Comparison of ENCODE assay signal across 20 cellular contexts in the genomic region with DNA sequence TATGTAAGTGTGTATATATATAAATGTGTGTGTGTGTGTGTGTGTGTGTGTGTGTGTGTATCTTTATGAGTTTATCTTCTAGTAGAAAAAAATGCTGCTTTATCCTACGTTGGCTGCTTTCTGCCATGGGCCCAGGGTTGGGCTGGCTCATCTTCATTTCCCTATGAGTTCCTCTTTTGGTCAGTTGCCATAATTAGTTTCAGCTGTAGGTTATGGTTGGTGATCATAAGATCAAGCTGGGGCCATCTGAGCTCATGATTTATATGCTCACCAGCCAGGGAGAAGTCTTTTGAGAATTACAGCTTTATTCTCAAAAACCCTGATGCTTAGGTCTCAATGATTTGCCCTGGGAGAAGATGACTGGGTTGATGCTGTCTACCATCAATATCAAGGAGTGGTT.
DNase-seq lines count a peak whose midpoint lies in the region; ATAC-seq, FAIRE-seq and TF ChIP-seq lines count a peak whose summit lies in the region.
"Had no signal": no experiment of that assay in that cellular context is flagged by ENCODE, and none has a peak within 500 bp of the region (broad histone marks: within the 10 kb centered on the region; RNA-seq: fewer than 3 reads in every experiment).

No MANE protein-coding gene starts in this region.

- peaks cover 28% of the 10 kb centered on the region for H3K4me1 ChIP-seq in Karpas-422 (ENCODE audit: low read length)
- H3K4me1 ChIP-seq in OCI-LY3 (ENCODE audit: low read length), result peaks cover 18% of the 10 kb centered on the region
- H3K4me1 ChIP-seq in astrocyte (ENCODE audit: insufficient read depth, low read length), result peaks cover 9% of the 10 kb centered on the region
- H3K4me1 ChIP-seq: Caco-2, Peyer's patch had no signal

- H3K9me3 Mint-ChIP-seq in astrocyte (ENCODE audit: unreplicated experiment), result no peaks in the 10 kb centered on the region
- no peaks in the 10 kb centered on the region for H3K9me3 Mint-ChIP-seq in stimulated activated naive B cell treated with anti-CD40 and anti-IgM and Interleukin-4, amounts not matched to agents 10 μg/mL and 1 μg/mL and 100 μg/mL, for 72 hours

- H3K27ac Mint-ChIP-seq in astrocyte (ENCODE audit: unreplicated experiment), result no peak overlapping the region
- no peak overlapping the region for H3K27ac Mint-ChIP-seq in stimulated activated naive B cell treated with anti-CD40 and anti-IgM and Interleukin-4, amounts not matched to agents 10 μg/mL and 1 μg/mL and 100 μg/mL, for 72 hours
- H3K27ac Mint-ChIP-seq: CD4-positive, CD25-positive, alpha-beta regulatory T cell; HFFc6 had no signal

- H3K36me3 ChIP-seq in Karpas-422 (ENCODE audit: insufficient read depth, low read length), result no peaks in the 10 kb centered on the region
- H3K36me3 ChIP-seq in OCI-LY3 (replicated peaks; ENCODE audit: low read depth, low read length), result no peaks in the 10 kb centered on the region
- no peaks in the 10 kb centered on the region for H3K36me3 ChIP-seq in astrocyte (ENCODE audit: insufficient read depth, low read length)
- H3K36me3 ChIP-seq: MG63, Peyer's patch had no signal

- peaks cover 22% of the 10 kb centered on the region for H3K4me1 Mint-ChIP-seq in astrocyte (ENCODE audit: low read depth, unreplicated experiment)
- peaks cover 0 to 8% of the 10 kb centered on the region in 2 donors for H3K4me1 Mint-ChIP-seq in stimulated activated naive B cell treated with anti-CD40 and anti-IgM and Interleukin-4, amounts not matched to agents 10 μg/mL and 1 μg/mL and 100 μg/mL, for 72 hours

- H3K27me3 ChIP-seq in Karpas-422 (ENCODE audit: low read length) (no peaks in the 10 kb centered on the region), OCI-LY3 (ENCODE audit: low read depth, low read length) (no peaks in the 10 kb centered on the region), astrocyte (ENCODE audit: insufficient read depth, low read length) (no peaks in the 10 kb centered on the region)
- H3K27me3 ChIP-seq: MG63, Peyer's patch had no signal

- H3K27ac ChIP-seq in Karpas-422 (ENCODE audit: low read length) (peak overlapping the region; percentile 70), OCI-LY3 (ENCODE audit: low read length) (no peak overlapping the region), astrocyte (ENCODE audit: low read depth, low read length) (no peak overlapping the region)
- H3K27ac ChIP-seq: KMS-11, Peyer's patch had no signal

- H3K36me3 Mint-ChIP-seq in astrocyte (ENCODE audit: low read depth, unreplicated experiment), result no peaks in the 10 kb centered on the region
- no peaks in the 10 kb centered on the region for H3K36me3 Mint-ChIP-seq in stimulated activated naive B cell treated with anti-CD40 and anti-IgM and Interleukin-4, amounts not matched to agents 10 μg/mL and 1 μg/mL and 100 μg/mL, for 72 hours
- H3K36me3 Mint-ChIP-seq: CD4-positive, CD25-positive, alpha-beta regulatory T cell had no signal

- H3K79me2 ChIP-seq in Karpas-422 (ENCODE audit: low read length), result no peaks in the 10 kb centered on the region
- H3K79me2 ChIP-seq in OCI-LY3 (ENCODE audit: low read length), result no peaks in the 10 kb centered on the region
- no peaks in the 10 kb centered on the region for H3K79me2 ChIP-seq in astrocyte (ENCODE audit: insufficient read depth, low read length)

- ATAC-seq in stimulated activated naive B cell treated with anti-CD40 and anti-IgM and Interleukin-4, amounts not matched to agents 10 μg/mL and 1 μg/mL and 100 μg/mL, for 72 hours (replicated peaks), result peak; percentile 76 to 86
- ATAC-seq: HepG2 had no signal

- peak overlapping the region; percentile 24; the same call in 1 of the 2 replicates for H3K4me3 ChIP-seq in Karpas-422 (ENCODE audit: low read length)
- no peak overlapping the region for H3K4me3 ChIP-seq in OCI-LY3 (ENCODE audit: low read length)
- H3K4me3 ChIP-seq in astrocyte (ENCODE audit: insufficient read depth, low read depth, low read length), result no peak overlapping the region
- H3K4me3 ChIP-seq: MG63, Peyer's patch had no signal

- H4K20me1 ChIP-seq in Karpas-422 (ENCODE audit: insufficient read depth, low read depth, low read length), result no peaks in the 10 kb centered on the region
- H4K20me1 ChIP-seq in OCI-LY3 (ENCODE audit: insufficient read depth, low read length), result no peaks in the 10 kb centered on the region
- no peaks in the 10 kb centered on the region for H4K20me1 ChIP-seq in astrocyte (ENCODE audit: insufficient read depth, low read length)

- no peak overlapping the region for H3K4me3 Mint-ChIP-seq in astrocyte (ENCODE audit: unreplicated experiment)
- H3K4me3 Mint-ChIP-seq in stimulated activated naive B cell treated with anti-CD40 and anti-IgM and Interleukin-4, amounts not matched to agents 10 μg/mL and 1 μg/mL and 100 μg/mL, for 72 hours, result no peak overlapping the region
- H3K4me3 Mint-ChIP-seq: CD4-positive, CD25-positive, alpha-beta regulatory T cell; HFFc6 had no signal

- H3K9me2 ChIP-seq in Karpas-422 (replicated peaks; ENCODE audit: insufficient read depth, low read length), result no peaks in the 10 kb centered on the region

- H3K27me3 Mint-ChIP-seq in astrocyte (ENCODE audit: low read depth, unreplicated experiment), result no peaks in the 10 kb centered on the region
- H3K27me3 Mint-ChIP-seq in stimulated activated naive B cell treated with anti-CD40 and anti-IgM and Interleukin-4, amounts not matched to agents 10 μg/mL and 1 μg/mL and 100 μg/mL, for 72 hours, result peaks cover 0 to 4% of the 10 kb centered on the region in 2 donors
- H3K27me3 Mint-ChIP-seq: CD4-positive, CD25-positive, alpha-beta regulatory T cell had no signal

- no peak for TF ChIP-seq CTCF in OCI-LY3 (IDR thresholded peaks at IDR 0.05; ENCODE audit: low read depth, low read length)
- no peak for TF ChIP-seq CTCF in astrocyte (IDR thresholded peaks at IDR 0.05; ENCODE audit: insufficient read depth, low read depth, low read length)

- peak overlapping the region; percentile 65 for H3K4me2 ChIP-seq in Karpas-422 (ENCODE audit: low read depth, low read length, poor library complexity, severe bottlenecking)
- H3K4me2 ChIP-seq in OCI-LY3 (ENCODE audit: low read length), result peak overlapping the region; percentile 16
- peak overlapping the region; percentile 28 for H3K4me2 ChIP-seq in astrocyte (ENCODE audit: low read length)
- H3K4me2 ChIP-seq: KMS-11 had no signal

- no peak overlapping the region for H2AFZ ChIP-seq in Karpas-422 (ENCODE audit: low read length)
- no peak overlapping the region for H2AFZ ChIP-seq in OCI-LY3 (ENCODE audit: low read depth, low read length)
- H2AFZ ChIP-seq in astrocyte (ENCODE audit: low read depth, low read length), result no peak overlapping the region

- no peak for FAIRE-seq in astrocyte (lab: Jason Lieb, UNC)
- FAIRE-seq: HepG2 had no signal

- H3K9ac ChIP-seq in Karpas-422 (ENCODE audit: low read length) (0 out of 2 replicates have a peak overlapping the region, but pooled peaks have one; percentile 10), OCI-LY3 (ENCODE audit: low read length) (no peak overlapping the region), astrocyte (ENCODE audit: low read length) (no peak overlapping the region)
- H3K9ac ChIP-seq: KMS-11 had no signal

- DNase-seq in Karpas-422 (peak; percentile 91), astrocyte (ENCODE audit: low read depth) (no peak), NCI-H146 (lab: John Stamatoyannopoulos, UW) (no peak), SIG-M5 treated with dmso at 0.1 percent for 504 hours (lab: John Stamatoyannopoulos, UW; ENCODE audit: unreplicated experiment) (no peak)
- DNase-seq in stimulated activated naive B cell treated with anti-CD40 and anti-IgM and Interleukin-4, amounts not matched to agents 10 μg/mL and 1 μg/mL and 100 μg/mL, for 72 hours, result no peak
- DNase-seq in activated CD4-positive, alpha-beta T cell treated with anti-CD3 and anti-CD28 coated beads for 48 hours, result no peak
- DNase-seq: Caco-2; CD4-positive, CD25-positive, alpha-beta regulatory T cell; DMS153; EL; HFFc6; MG63; NCI-H1105; NCI-H187; NCI-H526 treated with DMSO at 0.1 percent for 48 hours; Peyer's patch; Right ventricle myocardium superior had no signal

- no peaks in the 10 kb centered on the region for H3K9me3 ChIP-seq in Karpas-422 (ENCODE audit: low read length)
- H3K9me3 ChIP-seq in OCI-LY3 (ENCODE audit: insufficient read depth, low read length), result no peaks in the 10 kb centered on the region
- no peaks in the 10 kb centered on the region for H3K9me3 ChIP-seq in astrocyte (ENCODE audit: insufficient read depth, low read depth, low read length)
- H3K9me3 ChIP-seq: Caco-2, MG63, Peyer's patch had no signal
